In genomic region chr10:67650558-67650957, GRCh38 we compare ENCODE assay signal across 26 cellular contexts.
"Had no signal": no experiment of that assay in that cellular context is flagged by ENCODE, and none has a peak within 500 bp of the region (broad histone marks: within the 10 kb centered on the region; RNA-seq: fewer than 3 reads in every experiment).

No MANE protein-coding gene starts in this region.

- ATAC-seq: stimulated activated effector memory CD8-positive, alpha-beta T cell treated with anti-CD3 and anti-CD28 coated beads, Interleukin-12 subunit alpha, Interleukin-12 subunit beta, amount 100 ng/mL, for 72 hours; stimulated activated memory B cell treated with anti-CD40 and anti-IgM and Interleukin-4, amounts not matched to agents 10 μg/mL and 1 μg/mL and 100 μg/mL, for 72 hours; stimulated activated naive B cell treated with anti-CD40 and anti-IgM and Interleukin-4, amounts not matched to agents 10 μg/mL and 1 μg/mL and 100 μg/mL, for 72 hours; stimulated activated naive CD8-positive, alpha-beta T cell treated with anti-CD3 and anti-CD28 coated beads, Interleukin-15, amount 100 ng/mL, for 72 hours; stimulated activated naive CD8-positive, alpha-beta T cell treated with anti-CD3 and anti-CD28 coated beads, Interleukin-15, Interleukin-2, amounts not matched to agents 100 U/mL and 50 U/mL, for 24 hours; upper lobe of right lung had no signal

- H3K36me3 ChIP-seq: stomach, suprapubic skin, thoracic aorta, thyroid gland, tibial artery, tibial nerve, transverse colon, upper lobe of left lung, upper lobe of right lung, uterus, vagina had no signal

- H3K4me3 ChIP-seq: stomach, suprapubic skin, testis, thoracic aorta, thyroid gland, tibial artery, tibial nerve, transverse colon, upper lobe of left lung, upper lobe of right lung, uterus, vagina had no signal

- H3K9me3 ChIP-seq: stomach, suprapubic skin, testis, thoracic aorta, thyroid gland, tibial artery, transverse colon, upper lobe of left lung, upper lobe of right lung, uterus, vagina had no signal

- H3K27ac ChIP-seq: stomach, suprapubic skin, testis, thoracic aorta, thyroid gland, tibial artery, tibial nerve, transverse colon, upper lobe of left lung, upper lobe of right lung, uterus, vagina had no signal

- H3K4me1 ChIP-seq: stomach, suprapubic skin, testis, thyroid gland, tibial artery, tibial nerve, transverse colon, upper lobe of left lung, upper lobe of right lung, uterus, vagina had no signal

- DNase-seq: stimulated activated CD4-positive, alpha-beta T cell treated with anti-CD3 and anti-CD28 coated beads, Interleukin-2, amount 100 ng/mL, for 48 hours; stimulated activated CD4-positive, alpha-beta T cell treated with anti-CD3 and anti-CD28 coated beads, Interleukin-4, amount 100 ng/mL, for 1 hour; stimulated activated CD4-positive, alpha-beta T cell treated with anti-CD3 and anti-CD28 coated beads, Interleukin-4, amount 100 ng/mL, for 24 hours; stimulated activated CD4-positive, alpha-beta T cell treated with anti-CD3 and anti-CD28 coated beads, Interleukin-4, amount 100 ng/mL, for 4 hours; stimulated activated CD8-positive, alpha-beta memory T cell treated with anti-CD3 and anti-CD28 coated beads, Interleukin-4, amount 100 ng/mL, for 48 hours; stimulated activated naive B cell treated with anti-CD40 and anti-IgM and Interleukin-4, amounts not matched to agents 10 μg/mL and 1 μg/mL and 100 μg/mL, for 72 hours; stimulated activated naive CD4-positive, alpha-beta T cell; stimulated activated naive CD4-positive, alpha-beta T cell treated with Interleukin-2 at 50 U/mL for 16 hours; stimulated activated naive CD8-positive, alpha-beta T cell treated with anti-CD3 and anti-CD28 coated beads, Interleukin-15, amount 100 ng/mL, for 72 hours; stimulated activated naive CD8-positive, alpha-beta T cell treated with anti-CD3 and anti-CD28 coated beads, Interleukin-15, Interleukin-2, amounts not matched to agents 100 U/mL and 50 U/mL, for 24 hours; stomach; substantia nigra; testis; thyroid gland; tibial artery; transverse colon; trophoblast cell; upper lobe of left lung; upper lobe of right lung; uterus had no signal

- H3K27me3 ChIP-seq: stomach, suprapubic skin, testis, thyroid gland, tibial artery, tibial nerve, transverse colon, upper lobe of left lung, upper lobe of right lung, uterus, vagina had no signal
